8 cellular contexts compared by ENCODE assay signal in the genomic region with DNA sequence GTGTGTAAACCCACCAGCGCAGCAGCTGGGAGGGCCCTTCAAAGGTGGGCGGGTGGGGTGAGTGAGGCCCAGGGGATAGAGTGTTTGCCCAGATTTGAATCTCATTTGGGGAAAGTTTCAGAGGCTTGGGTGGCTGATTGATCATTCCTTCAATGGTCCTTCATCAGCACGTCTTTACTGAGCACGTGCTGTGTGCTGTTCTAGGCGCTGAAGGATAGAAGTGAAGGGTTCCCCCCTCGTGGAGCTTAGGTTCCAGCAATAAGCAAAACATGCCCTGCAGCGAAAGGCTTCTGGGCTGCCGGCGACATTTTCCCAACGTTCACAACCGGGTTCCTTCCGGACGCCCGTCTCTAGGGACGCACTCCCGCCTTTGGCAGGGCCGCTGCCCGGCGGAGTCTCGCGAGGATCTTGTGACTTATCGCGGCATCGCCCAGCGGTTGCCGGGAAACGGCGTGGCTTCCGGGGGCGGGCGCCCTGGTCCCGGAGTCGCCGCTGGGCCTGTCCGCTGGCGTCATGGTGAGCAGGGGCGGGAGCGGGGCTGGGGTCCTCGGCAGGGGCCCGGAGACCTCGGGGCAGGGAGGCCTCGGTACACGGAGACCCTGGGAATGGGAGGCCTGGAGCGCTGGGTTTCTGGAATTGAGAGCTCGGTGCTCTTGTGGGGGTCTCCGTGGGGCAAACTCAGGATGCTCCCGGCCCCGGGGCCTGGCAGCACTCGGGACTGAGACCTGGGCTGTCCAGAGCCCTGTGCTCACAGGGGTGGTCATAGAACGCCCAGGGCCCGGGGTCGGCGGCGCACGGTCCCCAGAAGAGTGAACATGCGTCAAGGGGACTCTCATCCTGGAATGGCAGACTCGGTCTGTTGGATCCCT. TPM values are rescaled to one million over a fixed set of nuclear protein-coding genes. Genes with fewer than 3 reads are reported as not detected.
DNase-seq lines count a peak whose midpoint lies in the region; ATAC-seq, FAIRE-seq and TF ChIP-seq lines count a peak whose summit lies in the region.

No MANE protein-coding gene starts in this region.

- H3K27ac ChIP-seq in VCaP = peak overlapping the region; percentile 51

- no peak for TF ChIP-seq CTCF in VCaP (conservative IDR thresholded peaks at IDR 0.05)
- TF ChIP-seq CTCF in bronchial epithelial cell (IDR thresholded peaks at IDR 0.05; ENCODE audit: insufficient read depth, low read length, severe bottlenecking) = peak; percentile 12

- FAIRE-seq in bronchial epithelial cell (lab: Jason Lieb, UNC) = no peak

- ATAC-seq in HG02798 (IDR thresholded peaks at IDR 0.05; ENCODE audit: poor library complexity, unreplicated experiment) = peak; percentile 67
- ATAC-seq in HG03025 (IDR thresholded peaks at IDR 0.05; ENCODE audit: low FRiP score, unreplicated experiment) = no peak

- H3K4me3 ChIP-seq in bronchial epithelial cell (ENCODE audit: low read depth, low read length) = peak overlapping the region; percentile 49

- DNase-seq in GDM1 (lab: John Stamatoyannopoulos, UW) = peak; percentile 74
- peak; percentile 68 for DNase-seq in NCI-H2107 treated with DMSO at 0.1 percent for 48 hours (lab: John Stamatoyannopoulos, UW; ENCODE audit: unreplicated experiment)
- DNase-seq in bronchial epithelial cell (ENCODE audit: low read depth) = peak; percentile 73
- DNase-seq in iris pigment epithelial cell (ENCODE audit: low read depth) = peak; percentile 84
- DNase-seq in stimulated activated CD4-positive, alpha-beta T cell treated with anti-CD3 and anti-CD28 coated beads, Interleukin-12 subunit alpha, Interleukin-12 subunit beta, amount 100 ng/mL, for 4 hours = peak; percentile 79

- no peaks in the 10 kb centered on the region for H3K27me3 ChIP-seq in bronchial epithelial cell (ENCODE audit: control insufficient read depth, insufficient read depth, low read length)

- no peaks in the 10 kb centered on the region for H3K36me3 ChIP-seq in bronchial epithelial cell (ENCODE audit: control insufficient read depth, insufficient read depth, low read length)

RNA-seq across cellular contexts. Expression of a gene that starts 3.2 kb away (rescaled TPM):
- total RNA-seq in bronchial epithelial cell = 1.3 and 5.6 TPM in 2 replicates

RNA-seq across cellular contexts. Expression of a gene that starts 54.7 kb away (rescaled TPM):
- total RNA-seq in bronchial epithelial cell = not detected in 2 replicates
